ENCODE assay signal across 21 cellular contexts in the genomic region with DNA sequence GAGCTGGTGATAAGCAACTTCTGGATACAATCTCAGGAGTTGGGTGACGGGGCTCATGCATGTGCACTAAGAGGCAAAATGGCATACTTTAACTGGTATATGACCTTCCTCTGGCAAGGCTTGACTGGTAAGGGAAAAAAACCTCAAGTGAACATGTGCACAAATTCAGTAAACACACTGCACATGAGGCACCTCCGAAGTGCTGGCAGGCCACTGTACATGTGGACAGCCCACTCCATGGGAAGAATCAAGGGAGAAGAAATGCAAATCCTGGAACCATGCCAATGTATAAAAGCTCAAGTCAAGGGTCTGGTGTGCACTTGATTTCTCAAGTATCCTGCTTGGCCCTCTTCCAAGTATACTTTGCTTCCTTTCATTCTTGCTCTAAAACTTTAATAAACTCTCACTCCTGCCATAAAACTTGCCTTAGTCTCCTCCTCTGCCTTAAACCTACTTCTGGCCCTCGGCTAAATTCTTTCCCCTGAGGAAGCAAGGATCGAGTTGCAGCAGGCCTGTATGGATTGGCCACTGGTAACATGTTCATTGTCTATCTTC.
A peak's percentile ranks its signal among the peaks of the same experiment; 100 is the strongest.
DNase-seq lines count a peak whose midpoint lies in the region; ATAC-seq and TF ChIP-seq lines count a peak whose summit lies in the region.
"Had no signal": no experiment of that assay in that cellular context is flagged by ENCODE, and none has a peak within 500 bp of the region (broad histone marks: within the 10 kb centered on the region; RNA-seq: fewer than 3 reads in every experiment).

No MANE protein-coding gene starts in this region.

- peaks cover 17% of the 10 kb centered on the region for H3K27me3 Mint-ChIP-seq in CD4-positive, alpha-beta T cell

- peaks cover 2% of the 10 kb centered on the region for H3K9me3 Mint-ChIP-seq in CD4-positive, alpha-beta T cell
- H3K9me3 Mint-ChIP-seq in activated naive CD4-positive, alpha-beta T cell treated with anti-CD3 and anti-CD28 coated beads, Interleukin-2, amount 50 U/mL, for 72 hours, result no peaks in the 10 kb centered on the region
- H3K9me3 Mint-ChIP-seq: activated CD4-positive, alpha-beta T cell treated with anti-CD3 and anti-CD28 coated beads, Interleukin-2, amount 10 ng/mL, durations not matched to agents 24 days and 14 days; activated T-helper 17 cell treated with anti-CD3 and anti-CD28 coated beads, Interleukin-2, amount 50 U/mL, for 72 hours had no signal

- no peak for ATAC-seq in CD4-positive, alpha-beta T cell (ENCODE audit: poor library complexity)
- ATAC-seq in activated naive CD4-positive, alpha-beta T cell treated with anti-CD3 and anti-CD28 coated beads, Interleukin-2, amount 50 U/mL, for 72 hours, result no peak
- ATAC-seq: activated T-helper 17 cell treated with anti-CD3 and anti-CD28 coated beads, Interleukin-2, amount 50 U/mL, for 72 hours had no signal

- H3K27ac Mint-ChIP-seq in CD4-positive, alpha-beta T cell, result no peak overlapping the region
- H3K27ac Mint-ChIP-seq in activated naive CD4-positive, alpha-beta T cell treated with anti-CD3 and anti-CD28 coated beads, Interleukin-2, amount 50 U/mL, for 72 hours, result no peak overlapping the region
- H3K27ac Mint-ChIP-seq: activated CD4-positive, alpha-beta T cell treated with anti-CD3 and anti-CD28 coated beads, Interleukin-2, amount 10 ng/mL, durations not matched to agents 24 days and 14 days; activated naive CD8-positive, alpha-beta T cell; activated T-helper 17 cell treated with anti-CD3 and anti-CD28 coated beads, Interleukin-2, amount 50 U/mL, for 72 hours had no signal

- no peak for TF ChIP-seq CTCF in CD4-positive, alpha-beta T cell (IDR thresholded peaks at IDR 0.05)

- peak in 2 of 3 experiments; percentile 36 to 79 for DNase-seq in NCI-H1417 (lab: John Stamatoyannopoulos, UW)
- no peak for DNase-seq in NCI-H1417 treated with DMSO at 0.1 percent for 48 hours (lab: John Stamatoyannopoulos, UW)
- peak; percentile 17 for DNase-seq in NCI-H2029 (lab: John Stamatoyannopoulos, UW)
- DNase-seq in RPMI8226, result peak; percentile 20
- peak; percentile 11 for DNase-seq in pulmonary artery endothelial cell (ENCODE audit: low read depth, low spot score)
- DNase-seq in epidermal melanocyte (ENCODE audit: insufficient read length, low spot score), result no peak
- no peak for DNase-seq in CD4-positive, alpha-beta T cell
- no peak for DNase-seq in activated naive CD4-positive, alpha-beta T cell treated with anti-CD3 and anti-CD28 coated beads, Interleukin-2, amount 50 U/mL, for 72 hours (ENCODE audit: low spot score in 2 of 2)
- DNase-seq: 8988T; activated CD4-positive, alpha-beta T cell treated with anti-CD3 and anti-CD28 coated beads, Interleukin-2, amount 10 ng/mL, durations not matched to agents 24 days and 14 days; AML-193; kidney glomerular epithelial cell; MV-4-11; NCI-H2081 treated with DMSO at 0.1 percent for 48 hours; NK-92 treated with Interleukin-12 subunit alpha and Interleukin-12 subunit beta, amount 100 ng/mL, for 24 hours; Peyer's patch; small intestine; stimulated activated CD4-positive, alpha-beta T cell treated with anti-CD3 and anti-CD28 coated beads, Interleukin-2, amount 100 ng/mL, for 48 hours; stimulated activated naive CD4-positive, alpha-beta T cell treated with Interleukin-2 at 50 U/mL for 16 hours had no signal

- intact Hi-C loops in CD4-positive, alpha-beta T cell (cut with DNase I, micrococcal nuclease), result no loop called here

- POLR2A ChIA-PET in CD4-positive, alpha-beta T cell (lab: Charles Lee), result no interaction called here

- no peaks in the 10 kb centered on the region for H3K36me3 Mint-ChIP-seq in CD4-positive, alpha-beta T cell (ENCODE audit: low read depth)
- no peaks in the 10 kb centered on the region for H3K36me3 Mint-ChIP-seq in activated naive CD4-positive, alpha-beta T cell treated with anti-CD3 and anti-CD28 coated beads, Interleukin-2, amount 50 U/mL, for 72 hours
- H3K36me3 Mint-ChIP-seq: activated naive CD8-positive, alpha-beta T cell had no signal

- no peaks in the 10 kb centered on the region for H3K4me1 Mint-ChIP-seq in CD4-positive, alpha-beta T cell (ENCODE audit: low read depth)
- H3K4me1 Mint-ChIP-seq: activated CD4-positive, alpha-beta T cell treated with anti-CD3 and anti-CD28 coated beads, Interleukin-2, amount 10 ng/mL, durations not matched to agents 24 days and 14 days; activated T-helper 17 cell treated with anti-CD3 and anti-CD28 coated beads, Interleukin-2, amount 50 U/mL, for 72 hours had no signal

- H3K9me3 ChIP-seq in CD4-positive, alpha-beta T cell (ENCODE audit: control insufficient read depth, low read length), result peaks cover 5% of the 10 kb centered on the region
- H3K9me3 ChIP-seq: Peyer's patch had no signal

- no peaks in the 10 kb centered on the region for H3K27me3 ChIP-seq in CD4-positive, alpha-beta T cell (ENCODE audit: control insufficient read depth, insufficient read depth, low read length)
- H3K27me3 ChIP-seq: Peyer's patch had no signal

- H3K27ac ChIP-seq in CD4-positive, alpha-beta T cell (ENCODE audit: low read depth, low read length), result no peak overlapping the region
- H3K27ac ChIP-seq: Peyer's patch had no signal

- CTCF ChIA-PET in CD4-positive, alpha-beta T cell (lab: Charles Lee), result no interaction called here

- H3K4me3 Mint-ChIP-seq in CD4-positive, alpha-beta T cell, result no peak overlapping the region
- H3K4me3 Mint-ChIP-seq: activated CD4-positive, alpha-beta T cell treated with anti-CD3 and anti-CD28 coated beads, Interleukin-2, amount 10 ng/mL, durations not matched to agents 24 days and 14 days; activated naive CD8-positive, alpha-beta T cell; activated T-helper 17 cell treated with anti-CD3 and anti-CD28 coated beads, Interleukin-2, amount 50 U/mL, for 72 hours had no signal

Comparison
In these comparisons a context has a peak if more than half of its experiments do, and no peak if none do; other contexts are left out.
1. DNase-seq: peak in NCI-H1417 (2 of 3), NCI-H2029 (single experiment), RPMI8226 (single experiment) and pulmonary artery endothelial cell (single experiment); none in NCI-H1417 treated with DMSO at 0.1 percent for 48 hours (single experiment), epidermal melanocyte (single experiment), CD4-positive, alpha-beta T cell (0 of 10) and activated naive CD4-positive, alpha-beta T cell treated with anti-CD3 and anti-CD28 coated beads, Interleukin-2, amount 50 U/mL, for 72 hours (0 of 2).